In genomic region chr9:97075289-97075870, GRCh38 we compare ENCODE assay signal across 26 cellular contexts. TPM values are rescaled to one million over a fixed set of nuclear protein-coding genes. Genes with fewer than 3 reads are reported as not detected.
"Had no signal": no experiment of that assay in that cellular context is flagged by ENCODE, and none has a peak within 500 bp of the region (broad histone marks: within the 10 kb centered on the region; RNA-seq: fewer than 3 reads in every experiment).

No MANE protein-coding gene starts in this region.

- H3K4me3 Mint-ChIP-seq: activated CD4-positive, alpha-beta memory T cell treated with anti-CD3 and anti-CD28 coated beads for 36 hours; activated CD4-positive, alpha-beta T cell treated with anti-CD3 and anti-CD28 coated beads, Interleukin-2, amount 10 ng/mL, durations not matched to agents 7 days and 5 days; activated naive CD8-positive, alpha-beta T cell treated with anti-CD3 and anti-CD28 coated beads, Interleukin-2, amount 50 U/mL, for 24 hours; activated T-cell treated with anti-CD3 and anti-CD28 coated beads, Interleukin-2, amount 50 U/mL, for 4 hours; brain had no signal

- DNase-seq: activated CD4-positive, alpha-beta memory T cell treated with anti-CD3 and anti-CD28 coated beads for 36 hours; activated CD4-positive, alpha-beta T cell treated with anti-CD3 and anti-CD28 coated beads, Interleukin-2, amount 10 ng/mL, durations not matched to agents 7 days and 5 days; activated CD4-positive, CD25-positive, alpha-beta regulatory T cell; activated CD8-positive, alpha-beta memory T cell treated with anti-CD3 and anti-CD28 coated beads for 24 hours; activated effector memory CD4-positive, alpha-beta T cell treated with anti-CD3 and anti-CD28 coated beads, Interleukin-2, amount 50 U/mL, for 16 hours; activated naive CD4-positive, alpha-beta T cell treated with Interleukin-2 at 50 U/mL for 16 hours; activated naive CD8-positive, alpha-beta T cell treated with anti-CD3 and anti-CD28 coated beads, Interleukin-2, amount 50 U/mL, for 24 hours; activated T-cell treated with anti-CD3 and anti-CD28 coated beads, Interleukin-2, amount 50 U/mL, for 4 hours; amniotic stem cell; MM.1S; NCI-H1105; NCI-H1436; NCI-H1694 treated with DMSO at 0.1 percent for 48 hours; NCI-H2029 treated with DMSO at 0.1 percent for 48 hours; NCI-H345; NCI-H510A treated with DMSO at 0.1 percent for 48 hours; Peyer's patch; Right ventricle myocardium superior; SJCRH30; SK-N-SH; T-helper 1 cell had no signal

- H3K27me3 ChIP-seq: SJCRH30 had no signal

- H3K4me1 Mint-ChIP-seq: activated CD4-positive, alpha-beta T cell treated with anti-CD3 and anti-CD28 coated beads, Interleukin-2, amount 10 ng/mL, durations not matched to agents 7 days and 5 days; activated naive CD8-positive, alpha-beta T cell treated with anti-CD3 and anti-CD28 coated beads, Interleukin-2, amount 50 U/mL, for 24 hours had no signal

- H3K36me3 ChIP-seq: ascending aorta, Peyer's patch, SJCRH30 had no signal

- H3K4me1 ChIP-seq: ascending aorta, Peyer's patch, SJCRH30 had no signal

- H3K4me3 ChIP-seq: ascending aorta, Peyer's patch, SJCRH30 had no signal

- ATAC-seq: activated naive CD4-positive, alpha-beta T cell treated with anti-CD3 and anti-CD28 coated beads, Interleukin-2, amount 50 U/mL, for 72 hours; activated naive CD8-positive, alpha-beta T cell treated with anti-CD3 and anti-CD28 coated beads, Interleukin-2, amount 50 U/mL, for 24 hours; activated T-cell treated with anti-CD3 and anti-CD28 coated beads, Interleukin-2, amount 50 U/mL, for 4 hours had no signal

- H3K9ac ChIP-seq: SK-N-SH had no signal

- H3K9me3 ChIP-seq: ascending aorta, Peyer's patch, SJCRH30, SK-N-SH had no signal

- H3K9me3 Mint-ChIP-seq: activated CD4-positive, alpha-beta memory T cell treated with anti-CD3 and anti-CD28 coated beads for 36 hours; activated CD4-positive, alpha-beta T cell treated with anti-CD3 and anti-CD28 coated beads, Interleukin-2, amount 10 ng/mL, durations not matched to agents 7 days and 5 days; activated naive CD4-positive, alpha-beta T cell treated with anti-CD3 and anti-CD28 coated beads, Interleukin-2, amount 50 U/mL, for 72 hours; activated naive CD8-positive, alpha-beta T cell treated with anti-CD3 and anti-CD28 coated beads, Interleukin-2, amount 50 U/mL, for 24 hours; activated T-cell treated with anti-CD3 and anti-CD28 coated beads, Interleukin-2, amount 50 U/mL, for 4 hours had no signal

- H3K27ac ChIP-seq: ascending aorta, Peyer's patch, RWPE1, SJCRH30, VCaP had no signal

- H3K27ac Mint-ChIP-seq: activated CD4-positive, alpha-beta memory T cell treated with anti-CD3 and anti-CD28 coated beads for 36 hours; activated CD4-positive, alpha-beta T cell treated with anti-CD3 and anti-CD28 coated beads, Interleukin-2, amount 10 ng/mL, durations not matched to agents 7 days and 5 days; activated naive CD4-positive, alpha-beta T cell treated with anti-CD3 and anti-CD28 coated beads, Interleukin-2, amount 50 U/mL, for 72 hours; activated naive CD8-positive, alpha-beta T cell treated with anti-CD3 and anti-CD28 coated beads, Interleukin-2, amount 50 U/mL, for 24 hours had no signal

- H3K36me3 Mint-ChIP-seq: activated CD4-positive, alpha-beta memory T cell treated with anti-CD3 and anti-CD28 coated beads for 36 hours; activated naive CD4-positive, alpha-beta T cell treated with anti-CD3 and anti-CD28 coated beads, Interleukin-2, amount 50 U/mL, for 72 hours; brain had no signal

RNA-seq across cellular contexts. Expression of gene CTSV, which starts 36.4 kb away (rescaled TPM):
- total RNA-seq: ascending aorta, Right ventricle myocardium superior had no signal
